Comparison of ENCODE assay signal across 8 cellular contexts in the genomic region with DNA sequence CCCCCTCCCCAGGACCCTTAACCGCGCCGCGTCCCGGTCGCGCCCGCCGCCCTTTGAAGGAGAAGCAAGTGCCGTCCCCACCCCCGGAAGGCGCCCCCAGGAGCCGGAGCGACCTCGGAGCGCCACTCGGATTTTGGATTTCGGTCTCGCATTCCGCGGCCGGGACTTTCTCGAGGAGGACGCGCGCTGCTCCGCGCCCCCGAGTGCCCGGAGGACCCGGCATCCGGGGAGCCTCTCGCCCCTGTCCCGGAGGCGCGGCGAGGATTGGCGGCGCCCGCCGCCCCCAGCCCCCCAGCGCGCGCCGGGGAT. TPM values are rescaled to one million over a fixed set of nuclear protein-coding genes. Genes with fewer than 3 reads are reported as not detected.
DNase-seq lines count a peak whose midpoint lies in the region; ATAC-seq and TF ChIP-seq lines count a peak whose summit lies in the region.

No MANE protein-coding gene starts in this region.

- no peak for TF ChIP-seq CTCF in nephron (IDR thresholded peaks at IDR 0.05; ENCODE audit: unreplicated experiment in 3 of 3)

- peak overlapping the region; percentile 90 to 96 (median 95) for H3K4me3 Mint-ChIP-seq in nephron

- H4K20me1 ChIP-seq in BLaER1 treated with 17β-estradiol and CSF1 and Interleukin-3, amounts not matched to agents 10 nM and 100 nM: peaks cover 36 to 67% (median 55%) of the 10 kb centered on the region in 11 experiments

- peaks cover 18% of the 10 kb centered on the region for H3K36me3 Mint-ChIP-seq in nephron (ENCODE audit: low read depth)

- peak overlapping the region; percentile 93 to 97 (median 95) for H3K27ac ChIP-seq in BLaER1 treated with 17β-estradiol and CSF1 and Interleukin-3, amounts not matched to agents 10 nM and 100 nM
- peak overlapping the region; percentile 81 for H3K27ac ChIP-seq in duodenal mucosa (ENCODE audit: low read depth, low read length)

- H3K27me3 ChIP-seq in BLaER1 treated with 17β-estradiol and CSF1 and Interleukin-3, amounts not matched to agents 10 nM and 100 nM: no peaks in the 10 kb centered on the region
- H3K27me3 ChIP-seq in MG63 (no peaks in the 10 kb centered on the region), duodenal mucosa (ENCODE audit: control insufficient read depth in 1 of 2, insufficient read depth in 2 of 2, low read length in 2 of 2) (no peaks in the 10 kb centered on the region)

- H3K9ac ChIP-seq in BLaER1 treated with 17β-estradiol and CSF1 and Interleukin-3, amounts not matched to agents 10 nM and 100 nM: peak overlapping the region; percentile 89 to 99 (median 98)
- peak overlapping the region; percentile 61 to 70 for H3K9ac ChIP-seq in duodenal mucosa (ENCODE audit: low read depth in 1 of 2, low read length in 2 of 2)

- H3K4me2 ChIP-seq in BLaER1 treated with 17β-estradiol and CSF1 and Interleukin-3, amounts not matched to agents 10 nM and 100 nM: peak overlapping the region; percentile 28 to 100 (median 98)

- no peak for ATAC-seq in HG03457 (IDR thresholded peaks at IDR 0.05; ENCODE audit: unreplicated experiment)
- ATAC-seq in GM18873 (IDR thresholded peaks at IDR 0.05; ENCODE audit: low FRiP score, unreplicated experiment): no peak

- H3K27ac Mint-ChIP-seq in nephron: peak overlapping the region; percentile 94 to 98 (median 98)

- peaks cover 36 to 43% (median 40%) of the 10 kb centered on the region in 11 experiments for H3K36me3 ChIP-seq in BLaER1 treated with 17β-estradiol and CSF1 and Interleukin-3, amounts not matched to agents 10 nM and 100 nM
- H3K36me3 ChIP-seq in MG63 (peaks cover 30% of the 10 kb centered on the region), duodenal mucosa (ENCODE audit: control insufficient read depth in 1 of 2, insufficient read depth in 2 of 2, low read length in 2 of 2) (peaks cover 10 to 11% of the 10 kb centered on the region in 2 donors)

- no peaks in the 10 kb centered on the region for H3K4me1 Mint-ChIP-seq in nephron

- peak overlapping the region; percentile 92 to 100 (median 99) for H3K4me3 ChIP-seq in BLaER1 treated with 17β-estradiol and CSF1 and Interleukin-3, amounts not matched to agents 10 nM and 100 nM
- H3K4me3 ChIP-seq in MG63 (peak overlapping the region; percentile 69), duodenal mucosa (ENCODE audit: low read depth in 1 of 2, low read length in 2 of 2) (peak overlapping the region; percentile 62 to 82)

- peaks cover 43 to 52% (median 47%) of the 10 kb centered on the region in 10 experiments for H3K4me1 ChIP-seq in BLaER1 treated with 17β-estradiol and CSF1 and Interleukin-3, amounts not matched to agents 10 nM and 100 nM
- peaks cover 38 to 43% of the 10 kb centered on the region in 2 donors for H3K4me1 ChIP-seq in duodenal mucosa (ENCODE audit: control insufficient read depth in 1 of 2, insufficient read depth in 2 of 2, low read length in 2 of 2)

- DNase-seq in MG63 (no peak), NCI-H2081 (lab: John Stamatoyannopoulos, UW) (no peak), SKM-1 treated with dmso at 0.1 percent for 144 hours (lab: John Stamatoyannopoulos, UW; ENCODE audit: unreplicated experiment) (no peak)

- no peaks in the 10 kb centered on the region for H3K9me3 Mint-ChIP-seq in nephron

- no peaks in the 10 kb centered on the region for H3K27me3 Mint-ChIP-seq in nephron (ENCODE audit: low read depth)

- peaks cover 0 to 5% (median 0%) of the 10 kb centered on the region in 11 experiments; a peak in 6 of 22 replicates for H3K9me3 ChIP-seq in BLaER1 treated with 17β-estradiol and CSF1 and Interleukin-3, amounts not matched to agents 10 nM and 100 nM (replicated peaks in 1 of 11)
- no peaks in the 10 kb centered on the region for H3K9me3 ChIP-seq in MG63
- no peaks in the 10 kb centered on the region for H3K9me3 ChIP-seq in duodenal mucosa (ENCODE audit: control insufficient read depth in 1 of 2, low read length in 2 of 2)

RNA-seq across cellular contexts. Expression of a gene that starts 1.6 kb away (rescaled TPM):
- total RNA-seq in MG63 (2014; rRNA removed; shearing (Covaris generic); ENCODE audit: low replicate concordance): 4.6 and 5.7 TPM in 2 replicates

RNA-seq across cellular contexts. Expression of a gene that starts 8.4 kb away (rescaled TPM):
- 29.4 and 33.8 TPM in 2 replicates for total RNA-seq in MG63 (2014; rRNA removed; shearing (Covaris generic); ENCODE audit: low replicate concordance)

RNA-seq across cellular contexts. Expression of a gene that starts 12.1 kb away (rescaled TPM):
- total RNA-seq in MG63 (2014; rRNA removed; shearing (Covaris generic); ENCODE audit: low replicate concordance): 0.30 and 0.35 TPM in 2 replicates

RNA-seq across cellular contexts. Expression of a gene that starts 19.2 kb away (rescaled TPM):
- 64.1 and 68.5 TPM in 2 replicates for total RNA-seq in MG63 (2014; rRNA removed; shearing (Covaris generic); ENCODE audit: low replicate concordance)

RNA-seq across cellular contexts. Expression of a gene that starts 25.4 kb away (rescaled TPM):
- 32.2 and 57.2 TPM in 2 replicates for total RNA-seq in MG63 (2014; rRNA removed; shearing (Covaris generic); ENCODE audit: low replicate concordance)
